ENCODE assay signal across 11 cellular contexts in genomic region chr10:7243873-7244272, GRCh38.
DNase-seq lines count a peak whose midpoint lies in the region; ATAC-seq and TF ChIP-seq lines count a peak whose summit lies in the region.
"Had no signal": no experiment of that assay in that cellular context is flagged by ENCODE, and none has a peak within 500 bp of the region (broad histone marks: within the 10 kb centered on the region; RNA-seq: fewer than 3 reads in every experiment).

No MANE protein-coding gene starts in this region.

- no peaks in the 10 kb centered on the region for H3K9me2 ChIP-seq in OCI-LY1 (ENCODE audit: low read depth, low read length)

- H3K4me1 ChIP-seq in CD4-positive, alpha-beta memory T cell (ENCODE audit: insufficient read depth, low read length): peaks cover 25% of the 10 kb centered on the region
- peaks cover 18% of the 10 kb centered on the region for H3K4me1 ChIP-seq in OCI-LY1 (ENCODE audit: insufficient read depth, low read length, severe bottlenecking)
- no peaks in the 10 kb centered on the region for H3K4me1 ChIP-seq in aorta (ENCODE audit: control insufficient read depth in 1 of 2, insufficient read depth in 2 of 2, low read length in 2 of 2)
- H3K4me1 ChIP-seq: parathyroid adenoma had no signal

- no peak overlapping the region for H2AFZ ChIP-seq in OCI-LY1 (ENCODE audit: low read length)
- H2AFZ ChIP-seq: parathyroid adenoma had no signal

- no peaks in the 10 kb centered on the region for H3F3A ChIP-seq in OCI-LY1 (ENCODE audit: insufficient read depth, low read length)

- no peaks in the 10 kb centered on the region for H3K79me2 ChIP-seq in OCI-LY1 (ENCODE audit: insufficient read depth, low read length)
- H3K79me2 ChIP-seq: parathyroid adenoma had no signal

- H3K9me3 ChIP-seq in CD4-positive, alpha-beta memory T cell (ENCODE audit: control insufficient read depth in 1 of 2, low read length in 2 of 2): no peaks in the 10 kb centered on the region
- H3K9me3 ChIP-seq in OCI-LY1 (ENCODE audit: low read length): 0 out of 2 replicates have a peak, but pooled peaks cover 2% of the 10 kb centered on the region
- no peaks in the 10 kb centered on the region for H3K9me3 ChIP-seq in aorta (ENCODE audit: control insufficient read depth, low read length)
- H3K9me3 ChIP-seq: heart right ventricle had no signal

- CTCF ChIA-PET in CD4-positive, alpha-beta memory T cell (lab: Charles Lee; ENCODE audit: partially characterized antibody): interaction anchor here (0.9 to 1.0 kb wide), 2 partner anchors 8 to 173 kb away, joined by 3 read pairs; no protein-coding TSS in a partner anchor

- H4K20me1 ChIP-seq in OCI-LY1 (ENCODE audit: insufficient read depth, low read length): no peaks in the 10 kb centered on the region

- ATAC-seq in GM19035 (IDR thresholded peaks at IDR 0.05; ENCODE audit: unreplicated experiment) (peak; percentile 67), HG02938 (IDR thresholded peaks at IDR 0.05; ENCODE audit: unreplicated experiment) (peak; percentile 82), aorta (ENCODE audit: low FRiP score) (no peak)
- ATAC-seq: heart right ventricle had no signal

- H3K4me3 Mint-ChIP-seq in CD4-positive, alpha-beta memory T cell: peak overlapping the region in 7 of 8 donors; percentile 13 to 61 (median 38)

- H3K9ac ChIP-seq in OCI-LY1 (ENCODE audit: low read length): peak overlapping the region; percentile 58; the same call in 1 of the 2 replicates
- H3K9ac ChIP-seq: parathyroid adenoma had no signal

- TF ChIP-seq CTCF in OCI-LY1 (IDR thresholded peaks at IDR 0.05; ENCODE audit: low read length): no peak
- TF ChIP-seq CTCF in coronary artery (IDR thresholded peaks at IDR 0.05): no peak

- H3K27ac Mint-ChIP-seq in CD4-positive, alpha-beta memory T cell: peak overlapping the region in 6 of 7 donors; percentile 5 to 83 (median 64)

- WGBS in aorta, 2 donors: 23 to 34% methylated on average over 3 of the region's 3 CpGs

- no peak for DNase-seq in CD4-positive, alpha-beta memory T cell
- DNase-seq in NCI-H82 treated with DMSO at 0.1 percent for 48 hours (lab: John Stamatoyannopoulos, UW; ENCODE audit: unreplicated experiment): no peak
- no peak for DNase-seq in putamen (ENCODE audit: low spot score)
- no peak for DNase-seq in aorta
- no peak for DNase-seq in coronary artery (ENCODE audit: low spot score)
- DNase-seq: anterior cingulate cortex, heart right ventricle had no signal

- H3K27me3 ChIP-seq in CD4-positive, alpha-beta memory T cell (ENCODE audit: insufficient read depth, low read length): no peaks in the 10 kb centered on the region
- H3K27me3 ChIP-seq in OCI-LY1 (ENCODE audit: insufficient read depth, low read length) (no peaks in the 10 kb centered on the region), aorta (ENCODE audit: control insufficient read depth in 1 of 2, insufficient read depth in 2 of 2, low read length in 1 of 2) (no peaks in the 10 kb centered on the region)
- H3K27me3 ChIP-seq: heart right ventricle had no signal

- POLR2A ChIA-PET in CD4-positive, alpha-beta memory T cell (lab: Charles Lee; ENCODE audit: partially characterized antibody): interaction anchor here (2.0 kb wide), 1 partner anchor 15 kb away, joined by 8 read pairs; no protein-coding TSS in a partner anchor

- peaks cover 12% of the 10 kb centered on the region for H3K36me3 ChIP-seq in CD4-positive, alpha-beta memory T cell (ENCODE audit: insufficient read depth, low read length)
- H3K36me3 ChIP-seq in OCI-LY1 (ENCODE audit: insufficient read depth, low read length) (peaks cover 45% of the 10 kb centered on the region), aorta (ENCODE audit: control insufficient read depth in 1 of 2, insufficient read depth in 2 of 2, low read length in 1 of 2) (no peaks in the 10 kb centered on the region)

- H3K27ac ChIP-seq in CD4-positive, alpha-beta memory T cell (ENCODE audit: low read depth, low read length): no peak overlapping the region
- H3K27ac ChIP-seq in OCI-LY1 (ENCODE audit: low read depth, low read length, poor library complexity, severe bottlenecking): peak overlapping the region; percentile 51
- no peak overlapping the region for H3K27ac ChIP-seq in aorta (ENCODE audit: low read depth in 1 of 2, low read length in 2 of 2)
- H3K27ac ChIP-seq in coronary artery: no peak overlapping the region
- H3K27ac ChIP-seq: parathyroid adenoma had no signal

- no peak overlapping the region for H3K4me3 ChIP-seq in CD4-positive, alpha-beta memory T cell (ENCODE audit: low read length in 2 of 2)
- peak overlapping the region; percentile 17 for H3K4me3 ChIP-seq in OCI-LY1 (ENCODE audit: low read depth, low read length, poor library complexity, severe bottlenecking)
- H3K4me3 ChIP-seq in aorta (ENCODE audit: low read length in 2 of 2): no peak overlapping the region
- no peak overlapping the region for H3K4me3 ChIP-seq in coronary artery
- H3K4me3 ChIP-seq: heart right ventricle had no signal

- H3K9me3 Mint-ChIP-seq in CD4-positive, alpha-beta memory T cell: no peaks in the 10 kb centered on the region

- H3K4me2 ChIP-seq in OCI-LY1 (ENCODE audit: low read length): peak overlapping the region; percentile 48; the same call in 1 of the 2 replicates

- intact Hi-C loops in CD4-positive, alpha-beta memory T cell (cut with micrococcal nuclease): no loop called here
- intact Hi-C loops in aorta (cut with DNase I): no loop called here

- no peaks in the 10 kb centered on the region for H3K27me3 Mint-ChIP-seq in CD4-positive, alpha-beta memory T cell

- H3K36me3 Mint-ChIP-seq in CD4-positive, alpha-beta memory T cell: peaks cover 59 to 61% of the 10 kb centered on the region in 2 donors

- H3K4me1 Mint-ChIP-seq in CD4-positive, alpha-beta memory T cell: peaks cover 23 to 36% (median 31%) of the 10 kb centered on the region in 4 donors
